ENCODE assay signal across 1 cellular context in genomic region chr14:68475802-68476201, GRCh38.
TF ChIP-seq lines count a peak whose summit lies in the region.

No MANE protein-coding gene starts in this region.

TF ChIP-seq in A549, 52 proteins besides CTCF, POLR2A, EP300 and RAD21 (continued from another document):
- TF ChIP-seq, protein P1, sequence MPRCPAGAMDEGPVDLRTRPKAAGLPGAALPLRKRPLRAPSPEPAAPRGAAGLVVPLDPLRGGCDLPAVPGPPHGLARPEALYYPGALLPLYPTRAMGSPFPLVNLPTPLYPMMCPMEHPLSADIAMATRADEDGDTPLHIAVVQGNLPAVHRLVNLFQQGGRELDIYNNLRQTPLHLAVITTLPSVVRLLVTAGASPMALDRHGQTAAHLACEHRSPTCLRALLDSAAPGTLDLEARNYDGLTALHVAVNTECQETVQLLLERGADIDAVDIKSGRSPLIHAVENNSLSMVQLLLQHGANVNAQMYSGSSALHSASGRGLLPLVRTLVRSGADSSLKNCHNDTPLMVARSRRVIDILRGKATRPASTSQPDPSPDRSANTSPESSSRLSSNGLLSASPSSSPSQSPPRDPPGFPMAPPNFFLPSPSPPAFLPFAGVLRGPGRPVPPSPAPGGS (IDR thresholded peaks at IDR 0.05): no peak
- TF ChIP-seq CEBPB (IDR thresholded peaks at IDR 0.05): no peak
- no peak for TF ChIP-seq POLR2AphosphoS2 (conservative IDR thresholded peaks at IDR 0.05; ENCODE audit: low read length)
